7 cellular contexts compared by ENCODE assay signal in genomic region chr19:14228479-14229063, GRCh38. TPM values are rescaled to one million over a fixed set of nuclear protein-coding genes. Genes with fewer than 3 reads are reported as not detected.
DNase-seq lines count a peak whose midpoint lies in the region; ATAC-seq, FAIRE-seq and TF ChIP-seq lines count a peak whose summit lies in the region.
"Not testable (repeated sequence)": the region's sequence is repeated elsewhere in the genome, so short reads cannot be mapped to it uniquely, and the experiment has no call there.

No MANE protein-coding gene starts in this region.

- not testable (repeated sequence) for H3K27ac Mint-ChIP-seq in T-helper 2 cell treated with Interferon-gamma antibody and Interleukin-4, amounts not matched to agents 5 μg/mL and 100 μg/mL, for 36 hours; activated naive CD4-positive, alpha-beta T cell treated with anti-CD3 and anti-CD28 coated beads for 36 hours
- H3K27ac Mint-ChIP-seq in natural killer cell treated with Interleukin-12 subunit alpha and Interleukin-12 subunit beta and Interleukin-15 and Interleukin-18, amount 100 ng/mL, for 72 hours = peak overlapping the region in 1 of 2 donors; percentile 17
- H3K27ac Mint-ChIP-seq in stimulated activated naive B cell treated with anti-CD40 and anti-IgM and Interleukin-4, amounts not matched to agents 10 μg/mL and 1 μg/mL and 100 μg/mL, for 72 hours = peak overlapping the region; percentile 77

- not testable (repeated sequence) for H3K36me3 Mint-ChIP-seq in T-helper 2 cell treated with Interferon-gamma antibody and Interleukin-4, amounts not matched to agents 5 μg/mL and 100 μg/mL, for 36 hours (ENCODE audit: low read depth); activated naive CD4-positive, alpha-beta T cell treated with anti-CD3 and anti-CD28 coated beads for 36 hours (ENCODE audit: low read depth); natural killer cell treated with Interleukin-12 subunit alpha and Interleukin-12 subunit beta and Interleukin-15 and Interleukin-18, amount 100 ng/mL, for 72 hours; stimulated activated naive B cell treated with anti-CD40 and anti-IgM and Interleukin-4, amounts not matched to agents 10 μg/mL and 1 μg/mL and 100 μg/mL, for 72 hours

- CTCF ChIA-PET in activated naive CD4-positive, alpha-beta T cell treated with anti-CD3 and anti-CD28 coated beads for 36 hours (lab: Charles Lee) = not testable (repeated sequence)

- not testable (repeated sequence) for H3K4me1 Mint-ChIP-seq in T-helper 2 cell treated with Interferon-gamma antibody and Interleukin-4, amounts not matched to agents 5 μg/mL and 100 μg/mL, for 36 hours (ENCODE audit: low read depth); natural killer cell treated with Interleukin-12 subunit alpha and Interleukin-12 subunit beta and Interleukin-15 and Interleukin-18, amount 100 ng/mL, for 72 hours (ENCODE audit: low read depth in 2 of 2); stimulated activated naive B cell treated with anti-CD40 and anti-IgM and Interleukin-4, amounts not matched to agents 10 μg/mL and 1 μg/mL and 100 μg/mL, for 72 hours
- peaks cover 12% of the 10 kb centered on the region for H3K4me1 Mint-ChIP-seq in activated naive CD4-positive, alpha-beta T cell treated with anti-CD3 and anti-CD28 coated beads for 36 hours (ENCODE audit: low read depth)

- ATAC-seq in left cardiac atrium = peak; percentile 19 to 30
- ATAC-seq in natural killer cell treated with Interleukin-12 subunit alpha and Interleukin-12 subunit beta and Interleukin-15 and Interleukin-18, amount 100 ng/mL, for 72 hours; stimulated activated naive B cell treated with anti-CD40 and anti-IgM and Interleukin-4, amounts not matched to agents 10 μg/mL and 1 μg/mL and 100 μg/mL, for 72 hours (replicated peaks): not testable (repeated sequence)

- intact Hi-C loops in activated naive CD4-positive, alpha-beta T cell treated with anti-CD3 and anti-CD28 coated beads for 36 hours (cut with micrococcal nuclease) = loop anchor here (10.0 kb wide), 1 partner anchor 46 kb away; no protein-coding TSS in a partner anchor
- intact Hi-C loops in left cardiac atrium (cut with DNase I) = not testable (repeated sequence)

- not testable (repeated sequence) for TF ChIP-seq POLR2A in GM12891 (IDR thresholded peaks at IDR 0.05; ENCODE audit: low read depth, low read length)

- peak overlapping the region; percentile 15 for H3K4me3 Mint-ChIP-seq in T-helper 2 cell treated with Interferon-gamma antibody and Interleukin-4, amounts not matched to agents 5 μg/mL and 100 μg/mL, for 36 hours
- peak overlapping the region; percentile 38 for H3K4me3 Mint-ChIP-seq in activated naive CD4-positive, alpha-beta T cell treated with anti-CD3 and anti-CD28 coated beads for 36 hours
- H3K4me3 Mint-ChIP-seq in natural killer cell treated with Interleukin-12 subunit alpha and Interleukin-12 subunit beta and Interleukin-15 and Interleukin-18, amount 100 ng/mL, for 72 hours = peak overlapping the region; percentile 53
- not testable (repeated sequence) for H3K4me3 Mint-ChIP-seq in stimulated activated naive B cell treated with anti-CD40 and anti-IgM and Interleukin-4, amounts not matched to agents 10 μg/mL and 1 μg/mL and 100 μg/mL, for 72 hours

- DNase-seq in GM12891 (ENCODE audit: insufficient read length, low spot score); T-helper 2 cell treated with Interferon-gamma antibody and Interleukin-4, amounts not matched to agents 5 μg/mL and 100 μg/mL, for 36 hours (ENCODE audit: low spot score); left cardiac atrium; natural killer cell treated with Interleukin-12 subunit alpha and Interleukin-12 subunit beta and Interleukin-15 and Interleukin-18, amount 100 ng/mL, for 72 hours (ENCODE audit: low spot score); stimulated activated naive B cell treated with anti-CD40 and anti-IgM and Interleukin-4, amounts not matched to agents 10 μg/mL and 1 μg/mL and 100 μg/mL, for 72 hours: not testable (repeated sequence)
- peak; percentile 14 for DNase-seq in activated naive CD4-positive, alpha-beta T cell treated with anti-CD3 and anti-CD28 coated beads for 36 hours
- peak; percentile 13 for DNase-seq in dermis blood vessel endothelial cell

- not testable (repeated sequence) for H3K27me3 Mint-ChIP-seq in T-helper 2 cell treated with Interferon-gamma antibody and Interleukin-4, amounts not matched to agents 5 μg/mL and 100 μg/mL, for 36 hours (ENCODE audit: low read depth); activated naive CD4-positive, alpha-beta T cell treated with anti-CD3 and anti-CD28 coated beads for 36 hours (ENCODE audit: low read depth); natural killer cell treated with Interleukin-12 subunit alpha and Interleukin-12 subunit beta and Interleukin-15 and Interleukin-18, amount 100 ng/mL, for 72 hours
- peaks cover 23 to 35% of the 10 kb centered on the region in 2 donors for H3K27me3 Mint-ChIP-seq in stimulated activated naive B cell treated with anti-CD40 and anti-IgM and Interleukin-4, amounts not matched to agents 10 μg/mL and 1 μg/mL and 100 μg/mL, for 72 hours

- FAIRE-seq in GM12891 (lab: Jason Lieb, UNC) = peak; percentile 73

- not testable (repeated sequence) for H3K9me3 Mint-ChIP-seq in T-helper 2 cell treated with Interferon-gamma antibody and Interleukin-4, amounts not matched to agents 5 μg/mL and 100 μg/mL, for 36 hours; activated naive CD4-positive, alpha-beta T cell treated with anti-CD3 and anti-CD28 coated beads for 36 hours; natural killer cell treated with Interleukin-12 subunit alpha and Interleukin-12 subunit beta and Interleukin-15 and Interleukin-18, amount 100 ng/mL, for 72 hours; stimulated activated naive B cell treated with anti-CD40 and anti-IgM and Interleukin-4, amounts not matched to agents 10 μg/mL and 1 μg/mL and 100 μg/mL, for 72 hours

RNA-seq across cellular contexts. Expression of gene ADGRL1, which starts 22.6 kb away (rescaled TPM):
- polyA plus RNA-seq in GM12891 (2012; ENCODE audit: low read depth, missing spikeins) = 1.3 TPM
- 10 to 100 TPM; 13.5 to 14.6 TPM for total RNA-seq in activated naive CD4-positive, alpha-beta T cell treated with anti-CD3 and anti-CD28 coated beads for 36 hours
- total RNA-seq in dermis blood vessel endothelial cell (5.1 and 6.3 TPM in 2 replicates), left cardiac atrium (10 to 100 TPM; 23.9 to 26.1 TPM)
- total RNA-seq in natural killer cell treated with Interleukin-12 subunit alpha and Interleukin-12 subunit beta and Interleukin-15 and Interleukin-18, amount 100 ng/mL, for 72 hours = 1 to 10 TPM; 6.5 to 8.2 TPM
